Comparison of ENCODE assay signal across 19 cellular contexts in the genomic region with DNA sequence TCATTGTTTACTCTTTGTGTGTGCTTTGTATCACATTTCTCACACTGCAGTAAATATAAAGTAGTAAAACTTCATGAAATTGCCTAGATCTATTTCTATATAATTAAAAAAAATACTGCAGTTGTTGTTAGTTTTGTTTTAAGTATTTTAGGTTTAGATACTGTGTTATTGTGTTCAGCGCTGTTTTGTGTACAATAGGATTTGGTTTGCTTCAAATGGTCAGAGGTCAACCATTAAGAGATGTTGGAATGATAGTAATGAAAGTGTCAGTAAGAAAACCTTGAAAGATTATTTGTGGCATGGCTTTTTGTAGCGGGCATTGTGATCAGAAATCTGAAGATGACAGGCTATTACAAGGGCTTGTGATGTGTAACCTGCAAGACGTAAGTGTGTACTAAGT.
"Had no signal": no experiment of that assay in that cellular context is flagged by ENCODE, and none has a peak within 500 bp of the region (broad histone marks: within the 10 kb centered on the region; RNA-seq: fewer than 3 reads in every experiment).

No MANE protein-coding gene starts in this region.

- H3K36me3 ChIP-seq: colonic mucosa, neural progenitor cell, pancreas, tibial nerve, upper lobe of right lung had no signal

- DNase-seq: colonic mucosa; dermis blood vessel endothelial cell; erythroblast; foreskin keratinocyte; kidney; left cardiac atrium; mesendoderm; naive B cell; nucleus accumbens; pancreas; spleen; stimulated activated CD4-positive, alpha-beta T cell treated with anti-CD3 and anti-CD28 coated beads, Interleukin-15, amount 100 ng/mL, for 24 hours; stimulated activated CD4-positive, alpha-beta T cell treated with anti-CD3 and anti-CD28 coated beads, Interleukin-1b, Interleukin-23, amount 100 ng/mL, for 48 hours; stimulated activated CD4-positive, alpha-beta T cell treated with anti-CD3 and anti-CD28 coated beads, Interleukin-4, amount 100 ng/mL, for 24 hours; upper lobe of right lung had no signal

- H3K9ac ChIP-seq: neural progenitor cell had no signal

- H3K9me3 ChIP-seq: colonic mucosa, pancreas, spleen, tibial nerve, upper lobe of right lung had no signal

- H3K4me1 ChIP-seq: colonic mucosa, foreskin keratinocyte, upper lobe of right lung had no signal

- H3K4me2 ChIP-seq: neural progenitor cell had no signal

- H3K4me3 ChIP-seq: colonic mucosa, neural progenitor cell, pancreas, spleen, tibial nerve, upper lobe of right lung had no signal

- H2AFZ ChIP-seq: neural progenitor cell had no signal

- H3K27me3 ChIP-seq: colonic mucosa, foreskin keratinocyte, neural progenitor cell, pancreas, spleen, tibial nerve, upper lobe of right lung had no signal

- ATAC-seq: foreskin keratinocyte; left cardiac atrium; pancreas; sciatic nerve; stimulated activated memory B cell treated with anti-CD40 and anti-IgM and Interleukin-4, amounts not matched to agents 10 μg/mL and 1 μg/mL and 100 μg/mL, for 72 hours; upper lobe of right lung had no signal

- H3K27ac ChIP-seq: colonic mucosa, foreskin keratinocyte, neural progenitor cell, pancreas, spleen, tibial nerve, upper lobe of right lung had no signal
